1 cellular context compared by ENCODE assay signal in the genomic region with DNA sequence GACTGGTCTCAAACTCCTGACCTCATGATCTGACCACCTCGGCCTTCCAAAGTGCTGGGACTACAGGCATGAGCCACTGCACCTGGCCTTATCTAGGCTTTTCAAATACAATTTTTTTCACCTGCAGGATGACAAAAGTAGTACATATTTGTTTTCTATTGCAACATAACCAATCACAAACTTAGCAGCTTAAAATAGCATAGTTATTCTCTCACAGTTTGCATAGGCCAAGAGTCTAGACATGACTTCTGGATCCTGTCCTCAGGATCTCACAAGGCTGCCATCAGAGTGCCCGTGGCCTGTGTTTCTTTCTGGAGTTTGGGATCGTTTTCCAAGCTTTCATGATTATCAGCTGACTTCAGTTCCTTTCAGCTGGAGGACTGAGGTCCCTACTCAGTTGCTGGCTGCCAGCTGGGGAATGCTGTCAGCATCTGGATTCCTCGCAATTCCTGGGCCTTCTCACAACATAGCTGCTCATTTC.
TF ChIP-seq lines count a peak whose summit lies in the region.

No MANE protein-coding gene starts in this region.

TF ChIP-seq in HepG2, 621 proteins besides CTCF, POLR2A, EP300 and RAD21 (continues in another document):
- no peak for TF ChIP-seq ZNF766 (CRISPR knock-in tag; IDR thresholded peaks at IDR 0.05; ENCODE audit: borderline replicate concordance)
- no peak for TF ChIP-seq ZMYM4 (CRISPR knock-in tag; IDR thresholded peaks at IDR 0.05)
- no peak for TF ChIP-seq HDAC1 (CRISPR knock-in tag; IDR thresholded peaks at IDR 0.05)
- no peak for TF ChIP-seq CCDC6 (CRISPR knock-in tag; IDR thresholded peaks at IDR 0.05)
- TF ChIP-seq NAIF1 (CRISPR knock-in tag; IDR thresholded peaks at IDR 0.05; ENCODE audit: borderline replicate concordance) = no peak
- TF ChIP-seq, protein P1, sequence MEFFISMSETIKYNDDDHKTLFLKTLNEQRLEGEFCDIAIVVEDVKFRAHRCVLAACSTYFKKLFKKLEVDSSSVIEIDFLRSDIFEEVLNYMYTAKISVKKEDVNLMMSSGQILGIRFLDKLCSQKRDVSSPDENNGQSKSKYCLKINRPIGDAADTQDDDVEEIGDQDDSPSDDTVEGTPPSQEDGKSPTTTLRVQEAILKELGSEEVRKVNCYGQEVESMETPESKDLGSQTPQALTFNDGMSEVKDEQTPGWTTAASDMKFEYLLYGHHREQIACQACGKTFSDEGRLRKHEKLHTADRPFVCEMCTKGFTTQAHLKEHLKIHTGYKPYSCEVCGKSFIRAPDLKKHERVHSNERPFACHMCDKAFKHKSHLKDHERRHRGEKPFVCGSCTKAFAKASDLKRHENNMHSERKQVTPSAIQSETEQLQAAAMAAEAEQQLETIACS (CRISPR knock-in tag; IDR thresholded peaks at IDR 0.05) = no peak
- TF ChIP-seq KDM5B (CRISPR knock-in tag; IDR thresholded peaks at IDR 0.05; ENCODE audit: borderline replicate concordance) = no peak
- 0 out of 2 replicates have a peak, but pooled peaks have one; percentile 12 for TF ChIP-seq ZNF629 (CRISPR knock-in tag; conservative IDR thresholded peaks at IDR 0.05)
- TF ChIP-seq MAFK (conservative IDR thresholded peaks at IDR 0.05 in 1 of 2, IDR thresholded peaks at IDR 0.05 in 1 of 2; ENCODE audit: low read length in 2 of 2) = no peak
- TF ChIP-seq, protein P2, sequence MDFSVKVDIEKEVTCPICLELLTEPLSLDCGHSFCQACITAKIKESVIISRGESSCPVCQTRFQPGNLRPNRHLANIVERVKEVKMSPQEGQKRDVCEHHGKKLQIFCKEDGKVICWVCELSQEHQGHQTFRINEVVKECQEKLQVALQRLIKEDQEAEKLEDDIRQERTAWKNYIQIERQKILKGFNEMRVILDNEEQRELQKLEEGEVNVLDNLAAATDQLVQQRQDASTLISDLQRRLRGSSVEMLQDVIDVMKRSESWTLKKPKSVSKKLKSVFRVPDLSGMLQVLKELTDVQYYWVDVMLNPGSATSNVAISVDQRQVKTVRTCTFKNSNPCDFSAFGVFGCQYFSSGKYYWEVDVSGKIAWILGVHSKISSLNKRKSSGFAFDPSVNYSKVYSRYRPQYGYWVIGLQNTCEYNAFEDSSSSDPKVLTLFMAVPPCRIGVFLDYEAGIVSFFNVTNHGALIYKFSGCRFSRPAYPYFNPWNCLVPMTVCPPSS (IDR thresholded peaks at IDR 0.05) = no peak
- TF ChIP-seq, protein P3, sequence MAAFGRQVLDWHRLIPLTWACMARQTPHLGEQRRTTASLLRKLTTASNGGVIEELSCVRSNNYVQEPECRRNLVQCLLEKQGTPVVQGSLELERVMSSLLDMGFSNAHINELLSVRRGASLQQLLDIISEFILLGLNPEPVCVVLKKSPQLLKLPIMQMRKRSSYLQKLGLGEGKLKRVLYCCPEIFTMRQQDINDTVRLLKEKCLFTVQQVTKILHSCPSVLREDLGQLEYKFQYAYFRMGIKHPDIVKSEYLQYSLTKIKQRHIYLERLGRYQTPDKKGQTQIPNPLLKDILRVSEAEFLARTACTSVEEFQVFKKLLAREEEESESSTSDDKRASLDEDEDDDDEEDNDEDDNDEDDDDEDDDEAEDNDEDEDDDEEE (CRISPR knock-in tag; IDR thresholded peaks at IDR 0.05) = no peak
- TF ChIP-seq, protein P4, sequence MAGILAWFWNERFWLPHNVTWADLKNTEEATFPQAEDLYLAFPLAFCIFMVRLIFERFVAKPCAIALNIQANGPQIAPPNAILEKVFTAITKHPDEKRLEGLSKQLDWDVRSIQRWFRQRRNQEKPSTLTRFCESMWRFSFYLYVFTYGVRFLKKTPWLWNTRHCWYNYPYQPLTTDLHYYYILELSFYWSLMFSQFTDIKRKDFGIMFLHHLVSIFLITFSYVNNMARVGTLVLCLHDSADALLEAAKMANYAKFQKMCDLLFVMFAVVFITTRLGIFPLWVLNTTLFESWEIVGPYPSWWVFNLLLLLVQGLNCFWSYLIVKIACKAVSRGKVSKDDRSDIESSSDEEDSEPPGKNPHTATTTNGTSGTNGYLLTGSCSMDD (CRISPR knock-in tag; IDR thresholded peaks at IDR 0.05) = no peak
- TF ChIP-seq ZNF790 (CRISPR knock-in tag; IDR thresholded peaks at IDR 0.05; ENCODE audit: borderline replicate concordance) = no peak
- TF ChIP-seq, protein P5, sequence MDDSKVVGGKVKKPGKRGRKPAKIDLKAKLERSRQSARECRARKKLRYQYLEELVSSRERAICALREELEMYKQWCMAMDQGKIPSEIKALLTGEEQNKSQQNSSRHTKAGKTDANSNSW (CRISPR knock-in tag; IDR thresholded peaks at IDR 0.05; ENCODE audit: borderline replicate concordance) = no peak
- no peak for TF ChIP-seq ZNF724P (CRISPR knock-in tag; IDR thresholded peaks at IDR 0.05; ENCODE audit: borderline replicate concordance)
- no peak for TF ChIP-seq RBM39 (IDR thresholded peaks at IDR 0.05; ENCODE audit: low read depth, low read length, poor library complexity, severe bottlenecking)
- no peak for TF ChIP-seq ZSCAN25 (CRISPR knock-in tag; IDR thresholded peaks at IDR 0.05)
- TF ChIP-seq ZFP62 (CRISPR knock-in tag; IDR thresholded peaks at IDR 0.05) = no peak
- no peak for TF ChIP-seq FOSL1 (CRISPR knock-in tag; IDR thresholded peaks at IDR 0.05; ENCODE audit: borderline replicate concordance)
- no peak for TF ChIP-seq ZNF777 (CRISPR knock-in tag; IDR thresholded peaks at IDR 0.05)
- TF ChIP-seq BORCS8-MEF2B (CRISPR knock-in tag; IDR thresholded peaks at IDR 0.05) = no peak
- no peak for TF ChIP-seq PPARG (CRISPR knock-in tag; conservative IDR thresholded peaks at IDR 0.05)
- TF ChIP-seq NPAS2 (CRISPR knock-in tag; IDR thresholded peaks at IDR 0.05; ENCODE audit: borderline replicate concordance) = no peak
- TF ChIP-seq, protein P6, sequence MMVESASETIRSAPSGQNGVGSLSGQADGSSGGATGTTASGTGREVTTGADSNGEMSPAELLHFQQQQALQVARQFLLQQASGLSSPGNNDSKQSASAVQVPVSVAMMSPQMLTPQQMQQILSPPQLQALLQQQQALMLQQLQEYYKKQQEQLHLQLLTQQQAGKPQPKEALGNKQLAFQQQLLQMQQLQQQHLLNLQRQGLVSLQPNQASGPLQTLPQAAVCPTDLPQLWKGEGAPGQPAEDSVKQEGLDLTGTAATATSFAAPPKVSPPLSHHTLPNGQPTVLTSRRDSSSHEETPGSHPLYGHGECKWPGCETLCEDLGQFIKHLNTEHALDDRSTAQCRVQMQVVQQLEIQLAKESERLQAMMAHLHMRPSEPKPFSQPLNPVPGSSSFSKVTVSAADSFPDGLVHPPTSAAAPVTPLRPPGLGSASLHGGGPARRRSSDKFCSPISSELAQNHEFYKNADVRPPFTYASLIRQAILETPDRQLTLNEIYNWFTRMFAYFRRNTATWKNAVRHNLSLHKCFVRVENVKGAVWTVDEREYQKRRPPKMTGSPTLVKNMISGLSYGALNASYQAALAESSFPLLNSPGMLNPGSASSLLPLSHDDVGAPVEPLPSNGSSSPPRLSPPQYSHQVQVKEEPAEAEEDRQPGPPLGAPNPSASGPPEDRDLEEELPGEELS (CRISPR knock-in tag; IDR thresholded peaks at IDR 0.05) = peak; percentile 40; the same call in 1 of the 2 replicates
- TF ChIP-seq SP2 (CRISPR knock-in tag; IDR thresholded peaks at IDR 0.05) = no peak
- TF ChIP-seq, protein P7, sequence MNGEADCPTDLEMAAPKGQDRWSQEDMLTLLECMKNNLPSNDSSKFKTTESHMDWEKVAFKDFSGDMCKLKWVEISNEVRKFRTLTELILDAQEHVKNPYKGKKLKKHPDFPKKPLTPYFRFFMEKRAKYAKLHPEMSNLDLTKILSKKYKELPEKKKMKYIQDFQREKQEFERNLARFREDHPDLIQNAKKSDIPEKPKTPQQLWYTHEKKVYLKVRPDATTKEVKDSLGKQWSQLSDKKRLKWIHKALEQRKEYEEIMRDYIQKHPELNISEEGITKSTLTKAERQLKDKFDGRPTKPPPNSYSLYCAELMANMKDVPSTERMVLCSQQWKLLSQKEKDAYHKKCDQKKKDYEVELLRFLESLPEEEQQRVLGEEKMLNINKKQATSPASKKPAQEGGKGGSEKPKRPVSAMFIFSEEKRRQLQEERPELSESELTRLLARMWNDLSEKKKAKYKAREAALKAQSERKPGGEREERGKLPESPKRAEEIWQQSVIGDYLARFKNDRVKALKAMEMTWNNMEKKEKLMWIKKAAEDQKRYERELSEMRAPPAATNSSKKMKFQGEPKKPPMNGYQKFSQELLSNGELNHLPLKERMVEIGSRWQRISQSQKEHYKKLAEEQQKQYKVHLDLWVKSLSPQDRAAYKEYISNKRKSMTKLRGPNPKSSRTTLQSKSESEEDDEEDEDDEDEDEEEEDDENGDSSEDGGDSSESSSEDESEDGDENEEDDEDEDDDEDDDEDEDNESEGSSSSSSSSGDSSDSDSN (CRISPR knock-in tag; IDR thresholded peaks at IDR 0.05) = no peak
- TF ChIP-seq CEBPG (CRISPR knock-in tag; IDR thresholded peaks at IDR 0.05) = 0 out of 2 replicates have a peak, but pooled peaks have one; percentile 40
- TF ChIP-seq, protein P8, sequence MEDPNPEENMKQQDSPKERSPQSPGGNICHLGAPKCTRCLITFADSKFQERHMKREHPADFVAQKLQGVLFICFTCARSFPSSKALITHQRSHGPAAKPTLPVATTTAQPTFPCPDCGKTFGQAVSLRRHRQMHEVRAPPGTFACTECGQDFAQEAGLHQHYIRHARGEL (CRISPR knock-in tag; IDR thresholded peaks at IDR 0.05) = no peak
- TF ChIP-seq MZF1 (CRISPR knock-in tag; IDR thresholded peaks at IDR 0.05; ENCODE audit: borderline replicate concordance) = no peak
- no peak for TF ChIP-seq HES4 (CRISPR knock-in tag; IDR thresholded peaks at IDR 0.05; ENCODE audit: borderline replicate concordance)
- TF ChIP-seq, protein P9, sequence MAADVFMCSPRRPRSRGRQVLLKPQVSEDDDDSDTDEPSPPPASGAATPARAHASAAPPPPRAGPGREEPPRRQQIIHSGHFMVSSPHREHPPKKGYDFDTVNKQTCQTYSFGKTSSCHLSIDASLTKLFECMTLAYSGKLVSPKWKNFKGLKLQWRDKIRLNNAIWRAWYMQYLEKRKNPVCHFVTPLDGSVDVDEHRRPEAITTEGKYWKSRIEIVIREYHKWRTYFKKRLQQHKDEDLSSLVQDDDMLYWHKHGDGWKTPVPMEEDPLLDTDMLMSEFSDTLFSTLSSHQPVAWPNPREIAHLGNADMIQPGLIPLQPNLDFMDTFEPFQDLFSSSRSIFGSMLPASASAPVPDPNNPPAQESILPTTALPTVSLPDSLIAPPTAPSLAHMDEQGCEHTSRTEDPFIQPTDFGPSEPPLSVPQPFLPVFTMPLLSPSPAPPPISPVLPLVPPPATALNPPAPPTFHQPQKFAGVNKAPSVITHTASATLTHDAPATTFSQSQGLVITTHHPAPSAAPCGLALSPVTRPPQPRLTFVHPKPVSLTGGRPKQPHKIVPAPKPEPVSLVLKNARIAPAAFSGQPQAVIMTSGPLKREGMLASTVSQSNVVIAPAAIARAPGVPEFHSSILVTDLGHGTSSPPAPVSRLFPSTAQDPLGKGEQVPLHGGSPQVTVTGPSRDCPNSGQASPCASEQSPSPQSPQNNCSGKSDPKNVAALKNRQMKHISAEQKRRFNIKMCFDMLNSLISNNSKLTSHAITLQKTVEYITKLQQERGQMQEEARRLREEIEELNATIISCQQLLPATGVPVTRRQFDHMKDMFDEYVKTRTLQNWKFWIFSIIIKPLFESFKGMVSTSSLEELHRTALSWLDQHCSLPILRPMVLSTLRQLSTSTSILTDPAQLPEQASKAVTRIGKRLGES (CRISPR knock-in tag; IDR thresholded peaks at IDR 0.05; ENCODE audit: borderline replicate concordance) = no peak
- peak; percentile 59; the same call in 1 of the 2 replicates for TF ChIP-seq SOX5 (CRISPR knock-in tag; IDR thresholded peaks at IDR 0.05; ENCODE audit: borderline replicate concordance)
- no peak for TF ChIP-seq ZBTB8A (CRISPR knock-in tag; IDR thresholded peaks at IDR 0.05; ENCODE audit: borderline replicate concordance, low read depth)
- no peak for TF ChIP-seq RFX1 (IDR thresholded peaks at IDR 0.05)
- no peak for TF ChIP-seq ZNF879 (CRISPR knock-in tag; IDR thresholded peaks at IDR 0.05)
- no peak for TF ChIP-seq SOX6 (IDR thresholded peaks at IDR 0.05)
- peak; percentile 88 for TF ChIP-seq SOX6 (CRISPR knock-in tag; IDR thresholded peaks at IDR 0.05)
- peak; percentile 57 for TF ChIP-seq FOXA3 (CRISPR knock-in tag; IDR thresholded peaks at IDR 0.05)
- TF ChIP-seq, protein P10, sequence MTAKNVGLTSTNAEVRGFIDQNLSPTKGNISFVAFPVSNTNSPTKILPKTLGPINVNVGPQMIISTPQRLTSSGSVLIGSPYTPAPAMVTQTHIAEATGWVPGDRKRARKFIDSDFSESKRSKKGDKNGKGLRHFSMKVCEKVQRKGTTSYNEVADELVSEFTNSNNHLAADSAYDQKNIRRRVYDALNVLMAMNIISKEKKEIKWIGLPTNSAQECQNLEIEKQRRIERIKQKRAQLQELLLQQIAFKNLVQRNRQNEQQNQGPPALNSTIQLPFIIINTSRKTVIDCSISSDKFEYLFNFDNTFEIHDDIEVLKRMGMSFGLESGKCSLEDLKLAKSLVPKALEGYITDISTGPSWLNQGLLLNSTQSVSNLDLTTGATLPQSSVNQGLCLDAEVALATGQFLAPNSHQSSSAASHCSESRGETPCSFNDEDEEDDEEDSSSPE (CRISPR knock-in tag; IDR thresholded peaks at IDR 0.05) = no peak
- peak; percentile 71; the same call in 1 of the 2 replicates for TF ChIP-seq GATAD2A (CRISPR knock-in tag; IDR thresholded peaks at IDR 0.05)
- no peak for TF ChIP-seq SYNCRIP (IDR thresholded peaks at IDR 0.05; ENCODE audit: insufficient read depth, low read depth, low read length)
- TF ChIP-seq CEBPB (IDR thresholded peaks at IDR 0.05; ENCODE audit: borderline replicate concordance, low read depth, low read length) = peak; percentile 83
- TF ChIP-seq REPIN1 (CRISPR knock-in tag; IDR thresholded peaks at IDR 0.05; ENCODE audit: borderline replicate concordance, low read depth) = no peak
- no peak for TF ChIP-seq ZNF891 (CRISPR knock-in tag; IDR thresholded peaks at IDR 0.05)
- no peak; the same call in 1 of the 2 replicates for TF ChIP-seq RARA (CRISPR knock-in tag; IDR thresholded peaks at IDR 0.05)
- TF ChIP-seq SMYD3 (CRISPR knock-in tag; IDR thresholded peaks at IDR 0.05) = no peak
- TF ChIP-seq ZNF615 (CRISPR knock-in tag; IDR thresholded peaks at IDR 0.05; ENCODE audit: borderline replicate concordance) = no peak
- TF ChIP-seq KDM6A (CRISPR knock-in tag; IDR thresholded peaks at IDR 0.05; ENCODE audit: low read depth) = no peak
- peak; percentile 31; the same call in 1 of the 2 replicates for TF ChIP-seq FOXJ3 (CRISPR knock-in tag; IDR thresholded peaks at IDR 0.05; ENCODE audit: borderline replicate concordance)
- peak; percentile 33; the same call in 1 of the 2 replicates for TF ChIP-seq HMG20A (CRISPR knock-in tag; IDR thresholded peaks at IDR 0.05; ENCODE audit: borderline replicate concordance)
- no peak for TF ChIP-seq JUNB (CRISPR knock-in tag; IDR thresholded peaks at IDR 0.05; ENCODE audit: borderline replicate concordance)
- TF ChIP-seq SALL2 (CRISPR knock-in tag; IDR thresholded peaks at IDR 0.05) = no peak
- TF ChIP-seq RCOR2 (CRISPR knock-in tag; IDR thresholded peaks at IDR 0.05) = 0 out of 2 replicates have a peak, but pooled peaks have one; percentile 32
